Comparison of ENCODE assay signal across 23 cellular contexts in genomic region chr13:70311175-70311574, GRCh38.
"Had no signal": no experiment of that assay in that cellular context is flagged by ENCODE, and none has a peak within 500 bp of the region (broad histone marks: within the 10 kb centered on the region; RNA-seq: fewer than 3 reads in every experiment).

No MANE protein-coding gene starts in this region.

- H3K9me3 ChIP-seq: esophagus squamous epithelium, gastroesophageal sphincter, heart right ventricle had no signal

- H3K4me3 ChIP-seq: coronary artery, dorsolateral prefrontal cortex, esophagus squamous epithelium, gastroesophageal sphincter, heart right ventricle had no signal

- H3K36me3 ChIP-seq: brain microvascular endothelial cell, esophagus squamous epithelium, gastroesophageal sphincter, heart right ventricle had no signal

- H3K27ac ChIP-seq: brain microvascular endothelial cell, coronary artery, dorsolateral prefrontal cortex, epithelial cell of prostate, esophagus squamous epithelium, gastroesophageal sphincter, heart right ventricle had no signal

- ATAC-seq: activated T-cell treated with anti-CD3 and anti-CD28 coated beads, Interleukin-2, amount 50 U/mL, for 4 hours; activated T-helper 17 cell treated with anti-CD3 and anti-CD28 coated beads, Interleukin-2, amount 50 U/mL, for 72 hours; gastroesophageal sphincter had no signal

- FAIRE-seq: astrocyte, bronchial epithelial cell had no signal

- H3K27me3 ChIP-seq: brain microvascular endothelial cell, dorsolateral prefrontal cortex, esophagus squamous epithelium, gastroesophageal sphincter, heart right ventricle had no signal

- DNase-seq: activated CD4-positive, alpha-beta memory T cell treated with anti-CD3 and anti-CD28 coated beads, Interleukin-2, amount 10 ng/mL, durations not matched to agents 7 days and 5 days; activated CD4-positive, alpha-beta T cell treated with anti-CD3 and anti-CD28 coated beads for 1 hour; activated CD4-positive, alpha-beta T cell treated with anti-CD3 and anti-CD28 coated beads for 4 hours; activated CD4-positive, alpha-beta T cell treated with anti-CD3 and anti-CD28 coated beads, Interleukin-2, amount 10 ng/mL, durations not matched to agents 7 days and 5 days; activated CD4-positive, alpha-beta T cell treated with anti-CD3 and anti-CD28 coated beads, Interleukin-2, amount 50 U/mL, for 4 hours; activated CD8-positive, alpha-beta memory T cell treated with anti-CD3 and anti-CD28 coated beads, Interleukin-2, amount 50 U/mL, for 48 hours; activated effector memory CD4-positive, alpha-beta T cell treated with Interleukin-2 at 50 U/mL for 16 hours; activated gamma-delta T cell treated with Interleukin-2 at 50 U/mL for 16 hours; activated naive CD4-positive, alpha-beta T cell treated with anti-CD3 and anti-CD28 coated beads, Interleukin-2, amount 50 U/mL, for 16 hours; activated naive CD4-positive, alpha-beta T cell treated with Interleukin-2 at 50 U/mL for 16 hours; activated T-cell treated with anti-CD3 and anti-CD28 coated beads, Interleukin-2, amount 50 U/mL, for 4 hours; amniotic stem cell; effector memory CD4-positive, alpha-beta T cell; esophagus squamous epithelium; heart right ventricle had no signal

- H3K4me1 ChIP-seq: esophagus squamous epithelium, gastroesophageal sphincter, heart right ventricle had no signal
